Comparison of ENCODE assay signal across 23 cellular contexts in genomic region chr9:101706261-101706798, GRCh38. TPM values are rescaled to one million over a fixed set of nuclear protein-coding genes. Genes with fewer than 3 reads are reported as not detected.
DNase-seq lines count a peak whose midpoint lies in the region; ATAC-seq, FAIRE-seq and TF ChIP-seq lines count a peak whose summit lies in the region.
"Had no signal": no experiment of that assay in that cellular context is flagged by ENCODE, and none has a peak within 500 bp of the region (broad histone marks: within the 10 kb centered on the region; RNA-seq: fewer than 3 reads in every experiment).

No MANE protein-coding gene starts in this region.

- no peaks in the 10 kb centered on the region for H3K27me3 ChIP-seq in bronchial epithelial cell (ENCODE audit: control insufficient read depth, insufficient read depth, low read length)
- H3K27me3 ChIP-seq: ovary, SJCRH30 had no signal

- H3K4me1 Mint-ChIP-seq in nephron progenitor cell = peaks cover 33% of the 10 kb centered on the region

- peaks cover 11% of the 10 kb centered on the region for H3K27me3 Mint-ChIP-seq in nephron progenitor cell (ENCODE audit: low read depth, poor library complexity)

- H3K36me3 ChIP-seq in bronchial epithelial cell (ENCODE audit: control insufficient read depth, insufficient read depth, low read length) = no peaks in the 10 kb centered on the region
- H3K36me3 ChIP-seq: ovary, SJCRH30 had no signal

- peak overlapping the region; percentile 55 for H3K4me3 Mint-ChIP-seq in nephron progenitor cell

- no peak overlapping the region for H3K27ac Mint-ChIP-seq in nephron progenitor cell

- H3K9me3 Mint-ChIP-seq in nephron progenitor cell = no peaks in the 10 kb centered on the region

- no peak for ATAC-seq in GM18868 (IDR thresholded peaks at IDR 0.05; ENCODE audit: unreplicated experiment)
- ATAC-seq: sciatic nerve had no signal

- FAIRE-seq in bronchial epithelial cell (lab: Jason Lieb, UNC) = no peak

- H3K4me3 ChIP-seq in bronchial epithelial cell (ENCODE audit: low read depth, low read length) = no peak overlapping the region
- H3K4me3 ChIP-seq: ovary, SJCRH30 had no signal

- DNase-seq in NCI-H1417 (lab: John Stamatoyannopoulos, UW) (peak in 2 of 3 experiments; percentile 43 to 79), NCI-H1417 treated with DMSO at 0.1 percent for 48 hours (lab: John Stamatoyannopoulos, UW) (no peak), NAMALWA (ENCODE audit: low spot score) (peak; percentile 6), bronchial epithelial cell (ENCODE audit: low read depth) (peak; percentile 18), nephron progenitor cell (no peak), activated T-cell treated with anti-CD3 and anti-CD28 coated beads for 4 hours (no peak)
- DNase-seq in activated naive CD4-positive, alpha-beta T cell treated with Interleukin-2 at 50 U/mL for 16 hours = no peak
- DNase-seq: activated CD4-positive, alpha-beta T cell treated with anti-CD3 and anti-CD28 coated beads, Interleukin-2, amount 50 U/mL, for 4 hours; activated CD8-positive, alpha-beta memory T cell treated with anti-CD3 and anti-CD28 coated beads, Interleukin-2, amount 50 U/mL, for 48 hours; activated effector memory CD4-positive, alpha-beta T cell treated with anti-CD3 and anti-CD28 coated beads, Interleukin-2, amount 50 U/mL, for 16 hours; amniotic stem cell; central memory CD4-positive, alpha-beta T cell; dorsolateral prefrontal cortex; EL; NCI-H2029; NCI-H510A treated with DMSO at 0.1 percent for 48 hours; ovary; SJCRH30; T-helper 1 cell had no signal

- no peaks in the 10 kb centered on the region for H3K36me3 Mint-ChIP-seq in nephron progenitor cell (ENCODE audit: low read depth)

- TF ChIP-seq CTCF in bronchial epithelial cell (IDR thresholded peaks at IDR 0.05; ENCODE audit: insufficient read depth, low read length, severe bottlenecking) (no peak), nephron progenitor cell (IDR thresholded peaks at IDR 0.05) (no peak)

RNA-seq across cellular contexts. Expression of gene GRIN3A, which starts 32.1 kb away (rescaled TPM):
- not detected in 2 replicates for total RNA-seq in bronchial epithelial cell
- total RNA-seq: A172, fibroblast of villous mesenchyme, SJCRH30 had no signal

Comparison
In these comparisons a context has a peak if more than half of its experiments do, and no peak if none do; other contexts are left out.
1. DNase-seq: peak in NCI-H1417 (2 of 3), NAMALWA (single experiment) and bronchial epithelial cell (single experiment); none in NCI-H1417 treated with DMSO at 0.1 percent for 48 hours (single experiment), nephron progenitor cell (single experiment), activated naive CD4-positive, alpha-beta T cell treated with Interleukin-2 at 50 U/mL for 16 hours (single experiment) and activated T-cell treated with anti-CD3 and anti-CD28 coated beads for 4 hours (single experiment).